Comparison of ENCODE assay signal across 8 cellular contexts in the genomic region with DNA sequence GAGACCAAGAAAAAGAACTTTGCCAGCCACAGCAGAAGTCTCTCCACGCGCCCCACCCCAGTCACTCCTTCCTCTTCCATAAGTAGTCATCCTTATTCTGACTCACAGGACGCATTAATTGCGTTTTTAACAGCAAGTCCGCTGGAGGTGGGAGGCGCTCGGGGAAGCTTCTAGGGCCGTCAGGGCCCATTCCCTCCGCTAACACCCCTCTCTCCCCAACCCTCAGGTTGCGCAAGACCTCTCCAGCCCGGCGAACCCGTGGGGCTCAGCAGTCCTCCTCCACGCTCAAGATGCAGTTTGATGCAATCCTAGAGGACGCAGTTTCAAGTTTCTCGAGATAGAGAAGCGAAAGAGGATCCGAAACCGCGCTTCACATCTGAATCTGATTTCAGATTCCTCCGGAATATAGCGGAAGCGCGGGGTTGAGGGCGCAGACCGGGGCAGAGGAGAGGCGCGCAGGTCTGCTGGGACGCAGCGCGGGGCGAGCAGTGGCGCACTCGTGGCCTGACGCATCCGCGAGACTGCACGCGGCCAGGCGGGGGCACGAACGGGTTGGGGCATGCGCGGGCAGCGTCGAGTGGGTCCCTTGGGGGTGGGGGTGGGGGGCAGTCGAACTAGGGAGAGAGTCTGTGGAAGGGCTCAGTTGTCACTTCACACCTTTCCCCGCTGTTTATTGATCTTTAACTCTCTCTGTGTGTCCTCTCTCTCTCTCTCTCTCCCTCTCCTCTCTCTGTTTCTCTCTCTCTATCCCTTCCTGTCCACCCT. TPM values are rescaled to one million over a fixed set of nuclear protein-coding genes. Genes with fewer than 3 reads are reported as not detected.
DNase-seq lines count a peak whose midpoint lies in the region; ATAC-seq and TF ChIP-seq lines count a peak whose summit lies in the region.

No MANE protein-coding gene starts in this region.

- TF ChIP-seq CTCF in AG04450 (IDR thresholded peaks at IDR 0.05; ENCODE audit: low read depth, low read length) = no peak
- TF ChIP-seq CTCF in lower lobe of right lung (IDR thresholded peaks at IDR 0.05) = peak; percentile 13

- WGBS in ectodermal cell, 2 experiments = 3 to 4% methylated on average over 48 of the region's 48 CpGs

- H3K9me3 ChIP-seq in AG04450 (ENCODE audit: control insufficient read depth, insufficient read depth, low read length) (no peaks in the 10 kb centered on the region), ectodermal cell (ENCODE audit: control insufficient read depth, low read length) (no peaks in the 10 kb centered on the region), lower lobe of right lung (no peaks in the 10 kb centered on the region)

- DNase-seq in AG04450 (ENCODE audit: low read depth, low spot score) (peak; percentile 55), NCI-H2107 (lab: John Stamatoyannopoulos, UW) (peak; percentile 13), lower lobe of right lung (peak; percentile 92)
- DNase-seq in activated CD4-positive, alpha-beta T cell treated with anti-CD3 and anti-CD28 coated beads, Interleukin-2, amount 50 U/mL, for 24 hours (ENCODE audit: low read depth in 1 of 2, low spot score in 1 of 2) = peak; percentile 44 to 55
- peak in 2 of 3 donors; percentile 9 to 40 for DNase-seq in stimulated activated CD4-positive, alpha-beta T cell treated with anti-CD3 and anti-CD28 coated beads, TNF-alpha, amount 100 ng/mL, for 1 hour (ENCODE audit: low read depth in 3 of 3, low spot score in 1 of 3)

- intact Hi-C loops in lower lobe of right lung (cut with DNase I) = no loop called here

- peak overlapping the region; percentile 83 for H3K27ac ChIP-seq in AG04450 (ENCODE audit: low read depth, low read length)
- no peak overlapping the region for H3K27ac ChIP-seq in ectodermal cell (ENCODE audit: insufficient read depth, low read depth, low read length, poor library complexity, severe bottlenecking)
- H3K27ac ChIP-seq in lower lobe of right lung = peak overlapping the region; percentile 76

- H3K36me3 ChIP-seq in ectodermal cell (ENCODE audit: control insufficient read depth, insufficient read depth, low read length) = no peaks in the 10 kb centered on the region
- no peaks in the 10 kb centered on the region for H3K36me3 ChIP-seq in lower lobe of right lung

- POLR2A ChIA-PET in AG04450 (lab: Yijun Ruan, JAX) = interaction anchor here (0.7 kb wide), 1 partner anchor 545 kb away, joined by 3 read pairs; no protein-coding TSS in a partner anchor

- ATAC-seq in GM18508 (IDR thresholded peaks at IDR 0.05; ENCODE audit: insufficient read depth, unreplicated experiment) (peak; percentile 83), HG02938 (IDR thresholded peaks at IDR 0.05; ENCODE audit: unreplicated experiment) (peak; percentile 88), lower lobe of right lung (peak; percentile 90 to 93)

- peaks cover 8% of the 10 kb centered on the region for H3K27me3 ChIP-seq in AG04450 (ENCODE audit: control insufficient read depth, insufficient read depth, low read length)
- H3K27me3 ChIP-seq in ectodermal cell (ENCODE audit: control insufficient read depth, insufficient read depth, low read length, poor library complexity, severe bottlenecking) = peaks cover 39% of the 10 kb centered on the region
- no peaks in the 10 kb centered on the region for H3K27me3 ChIP-seq in lower lobe of right lung (ENCODE audit: low read depth)

- H3K4me3 ChIP-seq in AG04450 (ENCODE audit: low read depth, low read length) (peak overlapping the region; percentile 63), ectodermal cell (ENCODE audit: insufficient read depth, low read depth, low read length) (peak overlapping the region; percentile 23), lower lobe of right lung (peak overlapping the region; percentile 57)

- CTCF ChIA-PET in AG04450 (lab: Charles Lee) = interaction anchor here (1.2 to 1.6 kb wide), 2 partner anchors 17 to 160 kb away, joined by 3 to 9 read pairs; no protein-coding TSS in a partner anchor

- H3K4me1 ChIP-seq in ectodermal cell (ENCODE audit: control insufficient read depth, insufficient read depth, low read length) = peaks cover 4% of the 10 kb centered on the region
- peaks cover 36% of the 10 kb centered on the region for H3K4me1 ChIP-seq in lower lobe of right lung

RNA-seq across cellular contexts. Expression of a gene that starts 37.8 kb away (rescaled TPM):
- 1,594 and 1,626 TPM in 2 replicates for polyA plus RNA-seq in AG04450 (2011; rRNA removed)
- 458 and 576 TPM in 2 replicates for polyA minus RNA-seq in AG04450 (2011; rRNA and poly(A)+ RNA removed)
- 708 TPM for polyA plus RNA-seq in ectodermal cell (2013, experiment 1 of 4)
- 724 TPM for polyA plus RNA-seq in ectodermal cell (2013, experiment 2 of 4)
- 551 TPM for polyA plus RNA-seq in ectodermal cell (2013, experiment 3 of 4)
- polyA plus RNA-seq in ectodermal cell (2013, experiment 4 of 4) = 643 TPM
- 2,019 TPM for total RNA-seq in lower lobe of right lung

Comparison
In these comparisons a context has a peak if more than half of its experiments do, and no peak if none do; other contexts are left out.
1. DNase-seq: peak in every context shown above with its lines; median percentile 92 in lower lobe of right lung; 55 in AG04450; 50 in activated CD4-positive, alpha-beta T cell treated with anti-CD3 and anti-CD28 coated beads, Interleukin-2, amount 50 U/mL, for 24 hours; 24 in stimulated activated CD4-positive, alpha-beta T cell treated with anti-CD3 and anti-CD28 coated beads, TNF-alpha, amount 100 ng/mL, for 1 hour; 13 in NCI-H2107.